1 cellular context compared by ENCODE assay signal in genomic region chr11:90133560-90134145, GRCh38.
TF ChIP-seq lines count a peak whose summit lies in the region.

No MANE protein-coding gene starts in this region.

TF ChIP-seq in GM23338, 12 proteins besides CTCF, POLR2A, EP300 and RAD21 (continued from another document):
- TF ChIP-seq ZNF462 (CRISPR knock-in tag; IDR thresholded peaks at IDR 0.05) (no peak), EZH2 (IDR thresholded peaks at IDR 0.05; ENCODE audit: low read depth, unreplicated experiment) (no peak), ZNF114 (CRISPR knock-in tag; IDR thresholded peaks at IDR 0.05) (no peak), REST (IDR thresholded peaks at IDR 0.05; ENCODE audit: unreplicated experiment) (no peak), POLR2AphosphoS5 (IDR thresholded peaks at IDR 0.05; ENCODE audit: low read depth) (no peak), ZNF331 (CRISPR knock-in tag; IDR thresholded peaks at IDR 0.05; ENCODE audit: low read depth) (no peak), EZH2phosphoT487 (IDR thresholded peaks at IDR 0.05; ENCODE audit: unreplicated experiment) (no peak), NANOG (IDR thresholded peaks at IDR 0.05; ENCODE audit: borderline replicate concordance) (no peak)
